26 cellular contexts compared by ENCODE assay signal in the genomic region with DNA sequence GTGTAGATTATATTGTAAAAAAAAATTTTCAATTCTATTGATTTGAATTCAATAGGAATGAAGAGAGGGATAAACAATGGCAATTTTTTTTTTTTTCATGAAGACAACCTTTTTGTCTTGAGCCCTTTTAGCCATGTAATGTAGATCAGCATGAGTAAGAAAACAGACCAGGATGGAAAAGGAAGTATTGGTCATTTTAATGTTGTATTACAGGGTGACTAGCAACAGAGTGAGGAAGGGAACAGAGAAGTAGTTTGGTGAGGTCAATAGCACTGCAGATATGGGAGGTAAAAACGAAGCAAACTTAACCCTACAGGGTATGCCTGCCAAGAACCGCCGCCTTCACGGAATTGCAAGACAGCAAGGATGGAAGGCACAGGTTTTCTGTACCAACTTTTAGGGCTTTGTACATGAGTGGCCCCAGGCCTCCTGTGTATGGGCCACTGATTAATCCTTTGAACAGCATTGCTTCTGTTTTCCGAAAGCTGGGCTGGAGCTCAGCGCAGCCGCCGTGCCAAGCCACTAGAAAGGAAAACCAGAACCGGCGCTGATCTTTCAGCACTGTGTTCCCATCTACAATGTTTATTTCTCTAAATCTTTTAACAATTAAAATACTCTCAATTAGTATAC.
"Had no signal": no experiment of that assay in that cellular context is flagged by ENCODE, and none has a peak within 500 bp of the region (broad histone marks: within the 10 kb centered on the region; RNA-seq: fewer than 3 reads in every experiment).

No MANE protein-coding gene starts in this region.

- FAIRE-seq: colon, keratinocyte had no signal

- H3K4me1 Mint-ChIP-seq: activated CD4-positive, alpha-beta T cell treated with anti-CD3 and anti-CD28 coated beads for 36 hours; activated CD8-positive, alpha-beta memory T cell treated with anti-CD3 and anti-CD28 coated beads, Interleukin-2, amount 10 ng/mL, durations not matched to agents 7 days and 5 days; activated naive CD4-positive, alpha-beta T cell treated with anti-CD3 and anti-CD28 coated beads, Interleukin-2, amount 50 U/mL, for 24 hours; activated naive CD8-positive, alpha-beta T cell treated with anti-CD3 and anti-CD28 coated beads, Interleukin-2, amount 50 U/mL, for 24 hours; central memory CD8-positive, alpha-beta T cell; naive B cell had no signal

- DNase-seq: activated CD4-positive, alpha-beta T cell treated with anti-CD3 and anti-CD28 coated beads for 36 hours; activated CD4-positive, CD25-positive, alpha-beta regulatory T cell; activated CD8-positive, alpha-beta memory T cell treated with anti-CD3 and anti-CD28 coated beads, Interleukin-2, amount 10 ng/mL, durations not matched to agents 7 days and 5 days; activated CD8-positive, alpha-beta T cell treated with anti-CD3 and anti-CD28 coated beads, Interleukin-2, amount 10 ng/mL, durations not matched to agents 7 days and 5 days; activated naive CD8-positive, alpha-beta T cell treated with anti-CD3 and anti-CD28 coated beads, Interleukin-2, amount 50 U/mL, for 24 hours; activated T-cell treated with anti-CD3 and anti-CD28 coated beads, Interleukin-2, amount 50 U/mL, for 48 hours; effector memory CD4-positive, alpha-beta T cell; foreskin keratinocyte; left colon; mammary epithelial cell; naive B cell; nephron progenitor cell; right lobe of liver; stimulated activated CD4-positive, alpha-beta T cell treated with anti-CD3 and anti-CD28 coated beads, Interleukin-2, amount 100 ng/mL, for 48 hours; stimulated activated naive CD4-positive, alpha-beta T cell treated with Interleukin-2 at 50 U/mL for 16 hours had no signal

- H3K4me3 Mint-ChIP-seq: activated CD4-positive, alpha-beta T cell treated with anti-CD3 and anti-CD28 coated beads for 36 hours; activated CD8-positive, alpha-beta memory T cell treated with anti-CD3 and anti-CD28 coated beads, Interleukin-2, amount 10 ng/mL, durations not matched to agents 7 days and 5 days; activated CD8-positive, alpha-beta T cell treated with anti-CD3 and anti-CD28 coated beads, Interleukin-2, amount 10 ng/mL, durations not matched to agents 7 days and 5 days; activated naive CD4-positive, alpha-beta T cell treated with anti-CD3 and anti-CD28 coated beads, Interleukin-2, amount 50 U/mL, for 24 hours; activated naive CD8-positive, alpha-beta T cell treated with anti-CD3 and anti-CD28 coated beads, Interleukin-2, amount 50 U/mL, for 24 hours; central memory CD8-positive, alpha-beta T cell; mesothelial cell of epicardium; naive B cell; nephron progenitor cell; T-helper 2 cell treated with Interferon-gamma antibody and Interleukin-4, amounts not matched to agents 5 μg/mL and 100 μg/mL, for 36 hours had no signal

- H3K4me3 ChIP-seq: breast epithelium, right lobe of liver, tibial nerve had no signal

- H3K27ac Mint-ChIP-seq: activated CD4-positive, alpha-beta T cell treated with anti-CD3 and anti-CD28 coated beads for 36 hours; activated CD8-positive, alpha-beta memory T cell treated with anti-CD3 and anti-CD28 coated beads, Interleukin-2, amount 10 ng/mL, durations not matched to agents 7 days and 5 days; activated CD8-positive, alpha-beta T cell treated with anti-CD3 and anti-CD28 coated beads, Interleukin-2, amount 10 ng/mL, durations not matched to agents 7 days and 5 days; activated naive CD4-positive, alpha-beta T cell treated with anti-CD3 and anti-CD28 coated beads, Interleukin-2, amount 50 U/mL, for 24 hours; activated naive CD8-positive, alpha-beta T cell treated with anti-CD3 and anti-CD28 coated beads, Interleukin-2, amount 50 U/mL, for 24 hours; activated T-helper 2 cell treated with anti-CD3 and anti-CD28 coated beads, Interferon-gamma antibody, Interleukin-2, Interleukin-4, amounts not matched to agents 10 μg/mL and 5 μg/mL and 100 μg/mL, durations not matched to agents 14 hours and 24 hours and 36 hours; mesothelial cell of epicardium; naive B cell; nephron progenitor cell; progenitor cell of endocrine pancreas; T-helper 2 cell treated with Interferon-gamma antibody and Interleukin-4, amounts not matched to agents 5 μg/mL and 100 μg/mL, for 36 hours had no signal

- H3K9me3 ChIP-seq: neutrophil, right lobe of liver had no signal

- H3K36me3 ChIP-seq: breast epithelium, neutrophil, right lobe of liver, tibial nerve had no signal

- H3K27me3 ChIP-seq: breast epithelium, foreskin keratinocyte, neutrophil, right lobe of liver, tibial nerve had no signal

- ATAC-seq: activated CD4-positive, alpha-beta T cell treated with anti-CD3 and anti-CD28 coated beads for 36 hours; activated CD8-positive, alpha-beta memory T cell treated with anti-CD3 and anti-CD28 coated beads, Interleukin-2, amount 10 ng/mL, durations not matched to agents 7 days and 5 days; activated CD8-positive, alpha-beta T cell treated with anti-CD3 and anti-CD28 coated beads, Interleukin-2, amount 10 ng/mL, durations not matched to agents 7 days and 5 days; activated naive CD8-positive, alpha-beta T cell treated with anti-CD3 and anti-CD28 coated beads, Interleukin-2, amount 50 U/mL, for 24 hours; foreskin keratinocyte; left colon; right lobe of liver had no signal

- H3K27me3 Mint-ChIP-seq: activated CD4-positive, alpha-beta T cell treated with anti-CD3 and anti-CD28 coated beads for 36 hours; activated CD8-positive, alpha-beta memory T cell treated with anti-CD3 and anti-CD28 coated beads, Interleukin-2, amount 10 ng/mL, durations not matched to agents 7 days and 5 days; activated naive CD8-positive, alpha-beta T cell treated with anti-CD3 and anti-CD28 coated beads, Interleukin-2, amount 50 U/mL, for 24 hours; central memory CD8-positive, alpha-beta T cell; naive B cell; progenitor cell of endocrine pancreas had no signal

- H3K4me1 ChIP-seq: breast epithelium, right lobe of liver, tibial nerve had no signal

- H3K9me3 Mint-ChIP-seq: activated naive CD8-positive, alpha-beta T cell treated with anti-CD3 and anti-CD28 coated beads, Interleukin-2, amount 50 U/mL, for 24 hours; activated T-helper 2 cell treated with anti-CD3 and anti-CD28 coated beads, Interferon-gamma antibody, Interleukin-2, Interleukin-4, amounts not matched to agents 10 μg/mL and 5 μg/mL and 100 μg/mL, durations not matched to agents 14 hours and 24 hours and 36 hours; T-helper 2 cell treated with Interferon-gamma antibody and Interleukin-4, amounts not matched to agents 5 μg/mL and 100 μg/mL, for 36 hours had no signal

- H3K27ac ChIP-seq: breast epithelium, foreskin keratinocyte, neutrophil, right lobe of liver, tibial nerve had no signal

- H3K36me3 Mint-ChIP-seq: activated CD8-positive, alpha-beta memory T cell treated with anti-CD3 and anti-CD28 coated beads, Interleukin-2, amount 10 ng/mL, durations not matched to agents 7 days and 5 days; activated naive CD4-positive, alpha-beta T cell treated with anti-CD3 and anti-CD28 coated beads, Interleukin-2, amount 50 U/mL, for 24 hours; naive B cell had no signal
